ENCODE assay signal across 8 cellular contexts in the genomic region with DNA sequence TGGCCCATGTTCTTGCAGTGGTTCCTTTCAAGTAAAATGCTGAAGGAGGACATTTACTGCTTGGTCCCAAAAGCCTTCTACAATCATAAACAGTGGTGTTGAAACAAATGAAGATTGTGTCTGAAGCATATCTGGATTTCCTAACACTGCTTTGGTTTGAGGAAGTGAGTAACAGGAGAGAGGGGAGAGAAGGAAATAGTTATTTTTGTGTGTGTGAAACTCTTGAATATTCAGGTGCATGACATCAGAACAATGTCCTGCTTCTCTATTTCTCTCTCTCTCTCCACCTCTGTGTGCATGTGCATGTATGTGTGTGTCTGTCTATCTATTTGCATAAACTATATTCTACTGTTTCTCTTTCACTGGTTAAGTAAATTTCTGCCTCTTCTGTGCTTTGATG.
DNase-seq lines count a peak whose midpoint lies in the region; ATAC-seq and TF ChIP-seq lines count a peak whose summit lies in the region.

No MANE protein-coding gene starts in this region.

- peak overlapping the region; percentile 56 for H3K4me2 ChIP-seq in OCI-LY3 (ENCODE audit: low read length)

- peak; percentile 87 for ATAC-seq in GM19043 (IDR thresholded peaks at IDR 0.05; ENCODE audit: low read depth, unreplicated experiment)
- peak; percentile 69 for ATAC-seq in HG02970 (IDR thresholded peaks at IDR 0.05; ENCODE audit: low FRiP score, unreplicated experiment)
- peak; percentile 69 for ATAC-seq in naive thymus-derived CD4-positive, alpha-beta T cell

- intact Hi-C loops in naive thymus-derived CD4-positive, alpha-beta T cell (cut with micrococcal nuclease) = no loop called here
- intact Hi-C loops in cardiac septum (cut with DNase I) (no loop called here), colonic mucosa (cut with DNase I) (no loop called here)

- no peak for DNase-seq in naive thymus-derived CD4-positive, alpha-beta T cell
- no peak for DNase-seq in activated CD8-positive, alpha-beta memory T cell treated with anti-CD3 and anti-CD28 coated beads, Interleukin-2, amount 50 U/mL, for 48 hours
- DNase-seq in caudate nucleus (lab: John Stamatoyannopoulos, UW) (no peak), cardiac septum (ENCODE audit: low spot score) (no peak), colonic mucosa (no peak)

- peaks cover 0 to 4% (median 0%) of the 10 kb centered on the region in 5 donors for H3K27me3 Mint-ChIP-seq in naive thymus-derived CD4-positive, alpha-beta T cell

- no peaks in the 10 kb centered on the region for H3K4me1 Mint-ChIP-seq in naive thymus-derived CD4-positive, alpha-beta T cell

- peaks cover 4 to 19% (median 11%) of the 10 kb centered on the region in 11 donors for H3K9me3 Mint-ChIP-seq in naive thymus-derived CD4-positive, alpha-beta T cell

- H3K36me3 ChIP-seq in OCI-LY3 (replicated peaks; ENCODE audit: low read depth, low read length) = peaks cover 26% of the 10 kb centered on the region
- no peaks in the 10 kb centered on the region for H3K36me3 ChIP-seq in naive thymus-derived CD4-positive, alpha-beta T cell (ENCODE audit: control insufficient read depth in 2 of 3, insufficient read depth in 3 of 3, low read length in 3 of 3)
- H3K36me3 ChIP-seq in colonic mucosa = no peaks in the 10 kb centered on the region

- H4K20me1 ChIP-seq in OCI-LY3 (ENCODE audit: insufficient read depth, low read length) = no peaks in the 10 kb centered on the region

- H3K4me1 ChIP-seq in OCI-LY3 (ENCODE audit: low read length) (peaks cover 64% of the 10 kb centered on the region), colonic mucosa (no peaks in the 10 kb centered on the region)
- H3K4me1 ChIP-seq in naive thymus-derived CD4-positive, alpha-beta T cell (ENCODE audit: control insufficient read depth in 2 of 2, insufficient read depth in 2 of 2, low read length in 2 of 2) = no peaks in the 10 kb centered on the region

- H3K36me3 Mint-ChIP-seq in naive thymus-derived CD4-positive, alpha-beta T cell = peaks cover 0 to 8% (median 4%) of the 10 kb centered on the region in 5 donors

- H3K9ac ChIP-seq in OCI-LY3 (ENCODE audit: low read length) (peak overlapping the region; percentile 37; the same call in 1 of the 2 replicates), colonic mucosa (ENCODE audit: low read depth in 2 of 2, low read length in 2 of 2) (no peak overlapping the region)

- H2AFZ ChIP-seq in OCI-LY3 (ENCODE audit: low read depth, low read length) = no peak overlapping the region; the same call in 1 of the 2 replicates

- TF ChIP-seq CTCF in OCI-LY3 (IDR thresholded peaks at IDR 0.05; ENCODE audit: low read depth, low read length) (no peak), colonic mucosa (IDR thresholded peaks at IDR 0.05) (no peak)

- H3K79me2 ChIP-seq in OCI-LY3 (ENCODE audit: low read length) = no peaks in the 10 kb centered on the region

- no peak overlapping the region for H3K27ac Mint-ChIP-seq in naive thymus-derived CD4-positive, alpha-beta T cell

- CTCF ChIA-PET in naive thymus-derived CD4-positive, alpha-beta T cell (lab: Charles Lee) = no interaction called here

- H3K9me3 ChIP-seq in OCI-LY3 (ENCODE audit: insufficient read depth, low read length) (peaks cover 25% of the 10 kb centered on the region), colonic mucosa (no peaks in the 10 kb centered on the region)
- no peaks in the 10 kb centered on the region for H3K9me3 ChIP-seq in naive thymus-derived CD4-positive, alpha-beta T cell (ENCODE audit: control insufficient read depth in 2 of 3, low read length in 3 of 3)

- 0 out of 2 replicates have a peak overlapping the region, but pooled peaks have one; percentile 11 for H3K4me3 ChIP-seq in OCI-LY3 (ENCODE audit: low read length)
- H3K4me3 ChIP-seq in naive thymus-derived CD4-positive, alpha-beta T cell (ENCODE audit: low read length) = no peak overlapping the region
- no peak overlapping the region for H3K4me3 ChIP-seq in colonic mucosa

- H3K4me3 Mint-ChIP-seq in naive thymus-derived CD4-positive, alpha-beta T cell = no peak overlapping the region

- H3K27me3 ChIP-seq in OCI-LY3 (ENCODE audit: low read depth, low read length) (no peaks in the 10 kb centered on the region), colonic mucosa (no peaks in the 10 kb centered on the region)
- H3K27me3 ChIP-seq in naive thymus-derived CD4-positive, alpha-beta T cell (ENCODE audit: control insufficient read depth in 2 of 2, insufficient read depth in 2 of 2, low read length in 2 of 2) = no peaks in the 10 kb centered on the region

- POLR2A ChIA-PET in naive thymus-derived CD4-positive, alpha-beta T cell (lab: Charles Lee) = no interaction called here

- H3K27ac ChIP-seq in OCI-LY3 (ENCODE audit: low read length) (peak overlapping the region; percentile 79), caudate nucleus (ENCODE audit: low read depth, low read length) (no peak overlapping the region), colonic mucosa (no peak overlapping the region)
- H3K27ac ChIP-seq in naive thymus-derived CD4-positive, alpha-beta T cell (ENCODE audit: low read depth, low read length) = no peak overlapping the region
